15 cellular contexts compared by ENCODE assay signal in genomic region chr5:6734243-6734695, GRCh38. TPM values are rescaled to one million over a fixed set of nuclear protein-coding genes. Genes with fewer than 3 reads are reported as not detected.
DNase-seq lines count a peak whose midpoint lies in the region; ATAC-seq, FAIRE-seq and TF ChIP-seq lines count a peak whose summit lies in the region.
"Had no signal": no experiment of that assay in that cellular context is flagged by ENCODE, and none has a peak within 500 bp of the region (broad histone marks: within the 10 kb centered on the region; RNA-seq: fewer than 3 reads in every experiment).

No MANE protein-coding gene starts in this region.

- WGBS in HepG2 (ENCODE audit: low lambda C conversion rate): 97% methylated on average over 6 of the region's 11 CpGs
- 33% methylated on average over 3 of the region's 11 CpGs for WGBS in right lobe of liver (ENCODE audit: insufficient coverage, low coverage, low lambda C conversion rate, missing lambda C conversion rate)
- WGBS in adrenal gland, 4 donors: 40 to 62% (median 52%) methylated on average over 8 to 11 of the region's 11 CpGs

- H3K36me3 ChIP-seq in HepG2 (replicated peaks in 1 of 2; ENCODE audit: control insufficient read depth in 1 of 2, insufficient read depth in 2 of 2, low read length in 2 of 2) (peaks cover 14 to 55% of the 10 kb centered on the region in 2 experiments), right lobe of liver (peaks cover 0 to 7% (median 0%) of the 10 kb centered on the region in 4 donors), adrenal gland (replicated peaks in 1 of 2) (peaks cover 0 to 17% of the 10 kb centered on the region in 2 donors), MM.1S (replicated peaks; ENCODE audit: insufficient read depth, low read length) (no peaks in the 10 kb centered on the region)

- no peaks in the 10 kb centered on the region for H3K9me2 ChIP-seq in MM.1S (replicated peaks; ENCODE audit: insufficient read depth, low read length)

- H4K20me1 ChIP-seq in HepG2 (ENCODE audit: insufficient read depth, low read length) (peaks cover 39% of the 10 kb centered on the region), MM.1S (ENCODE audit: insufficient read depth, low read length) (no peaks in the 10 kb centered on the region)

- TF ChIP-seq POLR2A in HepG2 (IDR thresholded peaks at IDR 0.05; ENCODE audit: insufficient read depth in 1 of 2, low read depth in 2 of 2, low read length in 2 of 2): no peak
- no peak for TF ChIP-seq POLR2A in right lobe of liver (IDR thresholded peaks at IDR 0.05)
- no peak for TF ChIP-seq POLR2A in adrenal gland (IDR thresholded peaks at IDR 0.05)

- H3K27ac ChIP-seq in HepG2 (ENCODE audit: extremely low read length, insufficient read depth, low read length) (no peak overlapping the region), right lobe of liver (no peak overlapping the region), adrenal gland (peak overlapping the region in 2 of 5 donors; percentile 76 to 80), MM.1S (ENCODE audit: low read length) (no peak overlapping the region)
- H3K27ac ChIP-seq: lower lobe of right lung, WERI-Rb-1 had no signal

- BruUV-seq in HepG2 (replicated peaks; lab: Mats Ljungman, UMichigan): no TSS peak

- CTCF ChIA-PET in HepG2 (lab: Yijun Ruan, JAX; ENCODE audit: low intra/inter-chr PET ratio, low total read pairs): no interaction called here

- peak overlapping the region; percentile 87 for H3K27ac Mint-ChIP-seq in memory B cell

- peaks cover 9% of the 10 kb centered on the region for H3K36me3 Mint-ChIP-seq in memory B cell

- H3K4me1 Mint-ChIP-seq in memory B cell: peaks cover 38% of the 10 kb centered on the region

- intact Hi-C loops in HepG2 (cut with micrococcal nuclease; ENCODE audit: unreplicated experiment) (loop anchor here (5.0 kb wide), 1 partner anchor 102 kb away; the partner anchor contains the start of genes NSUN2 and SRD5A1), right lobe of liver (cut with DNase I) (no loop called here), adrenal gland (cut with DNase I) (no loop called here)

- DNase-seq in HepG2 (ENCODE audit: low spot score): no peak
- DNase-seq in right lobe of liver: no peak
- peak in 6 of 7 donors; percentile 59 to 86 (median 78) for DNase-seq in adrenal gland
- DNase-seq in memory B cell (ENCODE audit: low spot score in 2 of 2): no peak
- no peak for DNase-seq in occipital lobe (lab: John Stamatoyannopoulos, UW)
- no peak for DNase-seq in glomerular visceral epithelial cell (ENCODE audit: extremely low spot score)
- DNase-seq in MM.1S: no peak
- DNase-seq: BE2C, H9, lower lobe of right lung, NCI-H1105 treated with DMSO at 0.1 percent for 48 hours, NCI-H345, OCI-M1, WERI-Rb-1 had no signal

- no peaks in the 10 kb centered on the region for H3K9me3 ChIP-seq in HepG2 (ENCODE audit: low read length)
- no peaks in the 10 kb centered on the region for H3K9me3 ChIP-seq in right lobe of liver
- no peaks in the 10 kb centered on the region for H3K9me3 ChIP-seq in adrenal gland (replicated peaks in 1 of 3)
- H3K9me3 ChIP-seq in MM.1S (replicated peaks; ENCODE audit: insufficient read depth, low read length): no peaks in the 10 kb centered on the region
- H3K9me3 ChIP-seq: BE2C, lower lobe of right lung had no signal

- H3K9me3 Mint-ChIP-seq in memory B cell: no peaks in the 10 kb centered on the region
- H3K9me3 Mint-ChIP-seq: H9 had no signal

- POLR2A ChIA-PET in HepG2 (lab: Yijun Ruan, JAX): no interaction called here

- FAIRE-seq in HepG2 (lab: Jason Lieb, UNC): no peak

- H3K27me3 ChIP-seq in HepG2 (ENCODE audit: control insufficient read depth in 1 of 2, insufficient read depth in 2 of 2, low read length in 2 of 2) (no peaks in the 10 kb centered on the region), right lobe of liver (no peaks in the 10 kb centered on the region), adrenal gland (no peaks in the 10 kb centered on the region), MM.1S (replicated peaks; ENCODE audit: insufficient read depth, low read length) (no peaks in the 10 kb centered on the region)
- H3K27me3 ChIP-seq: BE2C had no signal

- TF ChIP-seq RAD21 in HepG2 (CRISPR knock-in tag; IDR thresholded peaks at IDR 0.05): no peak

- no peak overlapping the region for H2AFZ ChIP-seq in HepG2 (ENCODE audit: low read length)
- no peak overlapping the region for H2AFZ ChIP-seq in MM.1S (ENCODE audit: low read length)

- H3K4me3 ChIP-seq in HepG2 (replicated peaks in 1 of 3; ENCODE audit: insufficient read depth in 1 of 3, low read depth in 2 of 3, low read length in 3 of 3) (no peak overlapping the region), right lobe of liver (no peak overlapping the region), adrenal gland (no peak overlapping the region), MM.1S (ENCODE audit: low read length) (no peak overlapping the region)
- H3K4me3 ChIP-seq: lower lobe of right lung had no signal

- no peak for ATAC-seq in HepG2
- no peak for ATAC-seq in right lobe of liver
- no peak for ATAC-seq in memory B cell (ENCODE audit: low read depth)
- ATAC-seq in HG02642 (IDR thresholded peaks at IDR 0.05; ENCODE audit: poor library complexity, unreplicated experiment): no peak
- ATAC-seq: lower lobe of right lung had no signal

- in situ Hi-C loops in HepG2 (cut with HindIII; ENCODE audit: extremely low pct_ligation_motif_present, low pct_unique_long_range_greater_than_20kb): loop anchor here (25.0 kb wide), 1 partner anchor 347 kb away; the partner anchor contains the start of gene MED10

- H3K4me1 ChIP-seq in HepG2 (ENCODE audit: insufficient read depth, low read length) (peaks cover 41% of the 10 kb centered on the region), right lobe of liver (peaks cover 0 to 69% (median 37%) of the 10 kb centered on the region in 4 donors), adrenal gland (replicated peaks in 1 of 2) (peaks cover 18 to 53% of the 10 kb centered on the region in 2 donors), MM.1S (ENCODE audit: low read length) (peaks cover 42% of the 10 kb centered on the region)

- TF ChIP-seq EP300 in HepG2 (IDR thresholded peaks at IDR 0.05; ENCODE audit: low read depth in 2 of 2, low read length in 2 of 2) (no peak), HepG2 (CRISPR knock-in tag; IDR thresholded peaks at IDR 0.05; ENCODE audit: borderline replicate concordance) (no peak)

- H3K27me3 Mint-ChIP-seq in memory B cell: no peaks in the 10 kb centered on the region

- H3K4me3 Mint-ChIP-seq in memory B cell: no peak overlapping the region
- H3K4me3 Mint-ChIP-seq: H9 had no signal

- H3K9ac ChIP-seq in HepG2 (ENCODE audit: insufficient read depth, low read depth, low read length): no peak overlapping the region
- no peak overlapping the region for H3K9ac ChIP-seq in MM.1S (ENCODE audit: low read length)

- H3F3A ChIP-seq in MM.1S (ENCODE audit: insufficient read depth, low read length): peaks cover 17% of the 10 kb centered on the region

- H3K79me2 ChIP-seq in HepG2 (ENCODE audit: insufficient read depth, low read length) (peaks cover 75% of the 10 kb centered on the region), MM.1S (ENCODE audit: low read length) (peaks cover 93% of the 10 kb centered on the region)

- TF ChIP-seq CTCF in HepG2 (CRISPR knock-in tag; IDR thresholded peaks at IDR 0.05): no peak
- TF ChIP-seq CTCF in right lobe of liver (IDR thresholded peaks at IDR 0.05): no peak
- no peak for TF ChIP-seq CTCF in adrenal gland (IDR thresholded peaks at IDR 0.05)
- no peak for TF ChIP-seq CTCF in MM.1S (IDR thresholded peaks at IDR 0.05; ENCODE audit: low read length)

- H3K4me2 ChIP-seq in HepG2 (ENCODE audit: low read depth, low read length) (no peak overlapping the region), MM.1S (ENCODE audit: low read depth, low read length) (no peak overlapping the region)

TF ChIP-seq in HepG2, 621 proteins besides CTCF, POLR2A, EP300 and RAD21 (continues in another document):
- peak; percentile 39 for TF ChIP-seq AGO2 (optimal IDR thresholded peaks at IDR 0.05; ENCODE audit: low read depth, low read length)

RNA-seq across cellular contexts. Expression of gene TENT4A, which starts 21.0 kb away (rescaled TPM):
- total RNA-seq in HepG2 (2016; rRNA removed; fragmentation: Illumina TruSeq; extraction: Trizol): 7.7 and 13.3 TPM in 2 replicates
- total RNA-seq in HepG2 (2016; cell fraction: cytosol; rRNA removed; fragmentation: Illumina TruSeq; extraction: Trizol; ENCODE audit: low read depth): 16.7 and 22.2 TPM in 2 replicates
- 6.3 and 11.6 TPM in 2 replicates for total RNA-seq in HepG2 (2016; cell fraction: insoluble cytoplasmic fraction; rRNA removed; fragmentation: Illumina TruSeq; extraction: Trizol)
- 9.3 and 11.2 TPM in 2 replicates for total RNA-seq in HepG2 (2016; cell fraction: membrane; rRNA removed; fragmentation: Illumina TruSeq; extraction: Trizol)
- 36.2 and 43.2 TPM in 2 replicates for total RNA-seq in HepG2 (2016; cell fraction: nucleus; rRNA removed; fragmentation: Illumina TruSeq; extraction: Trizol)
- 6.0 and 6.3 TPM in 2 replicates for polyA plus RNA-seq in HepG2 (2011; rRNA removed)
- 3.2 TPM in 2 replicates for polyA plus RNA-seq in HepG2 (2011; cell fraction: cytosol; rRNA removed)
- polyA plus RNA-seq in HepG2 (2011; cell fraction: nucleus; rRNA removed): 38.9 and 57.3 TPM in 2 replicates
- polyA plus RNA-seq in HepG2 (2012): 17.0 and 17.9 TPM in 2 replicates
- polyA plus RNA-seq in HepG2 (2016; cell fraction: cytosol; fragmentation: Illumina TruSeq; extraction: Trizol; ENCODE audit: low read depth): 0.76 and 1.1 TPM in 2 replicates
- 7.6 and 11.0 TPM in 2 replicates for polyA plus RNA-seq in HepG2 (2016; cell fraction: insoluble cytoplasmic fraction; fragmentation: Illumina TruSeq; extraction: Trizol; ENCODE audit: low read depth)
- polyA plus RNA-seq in HepG2 (2016; cell fraction: membrane; fragmentation: Illumina TruSeq; extraction: Trizol; ENCODE audit: low read depth): 3.0 TPM in 2 replicates
- 55.5 and 57.3 TPM in 2 replicates for polyA plus RNA-seq in HepG2 (2016; cell fraction: nucleus; fragmentation: Illumina TruSeq; extraction: Trizol; ENCODE audit: insufficient read depth, low read depth)
- polyA minus RNA-seq in HepG2 (2011; rRNA and poly(A)+ RNA removed; ENCODE audit: low replicate concordance): 15.3 and 47.0 TPM in 2 replicates
- 5.4 and 6.3 TPM in 2 replicates for polyA minus RNA-seq in HepG2 (2011; cell fraction: cytosol; rRNA and poly(A)+ RNA removed)
- polyA minus RNA-seq in HepG2 (2011; cell fraction: nucleus; rRNA and poly(A)+ RNA removed): 44.4 and 60.9 TPM in 2 replicates
- 10 to 100 TPM in 4 of 6 experiments, 1 to 10 TPM in 2; 8.5 to 23.1 (median 13.2) TPM for total RNA-seq in right lobe of liver
- 10 to 100 TPM in 7 of 8 donors, 1 to 10 TPM in 1; 9.5 to 24.4 (median 15.5) TPM for total RNA-seq in adrenal gland
- 10 to 100 TPM in 2 of 3 donors, 1 to 10 TPM in 1; 9.9 to 16.8 (median 15.4) TPM for polyA plus RNA-seq in adrenal gland
- total RNA-seq in occipital lobe: 20.7 TPM

Comparison
In these comparisons a context has a peak if more than half of its experiments do, and no peak if none do; other contexts are left out.
1. DNase-seq: peak in adrenal gland (6 of 7); none in HepG2 (single experiment), right lobe of liver (0 of 3), memory B cell (0 of 2), occipital lobe (single experiment), glomerular visceral epithelial cell (single experiment) and MM.1S (single experiment).